2 cellular contexts compared by ENCODE assay signal in genomic region chr3:65953301-65953812, GRCh38.
A peak's percentile ranks its signal among the peaks of the same experiment; 100 is the strongest.
TF ChIP-seq lines count a peak whose summit lies in the region.

No MANE protein-coding gene starts in this region.

TF ChIP-seq in A549, 52 proteins besides CTCF, POLR2A, EP300 and RAD21 (continued from another document):
- TF ChIP-seq MAX (IDR thresholded peaks at IDR 0.05) = no peak
- TF ChIP-seq JUN (IDR thresholded peaks at IDR 0.05) = no peak
- no peak for TF ChIP-seq ESRRA (IDR thresholded peaks at IDR 0.05; ENCODE audit: borderline replicate concordance, low read length)
- no peak for TF ChIP-seq CBX8 (IDR thresholded peaks at IDR 0.05)
- no peak for TF ChIP-seq PHF8 (IDR thresholded peaks at IDR 0.05; ENCODE audit: borderline replicate concordance, low read depth)
- no peak for TF ChIP-seq GATA3 (IDR thresholded peaks at IDR 0.05; ENCODE audit: borderline replicate concordance)
- TF ChIP-seq E2F6 (IDR thresholded peaks at IDR 0.05; ENCODE audit: borderline replicate concordance, low read depth) = no peak
- no peak for TF ChIP-seq POLR2AphosphoS2 (conservative IDR thresholded peaks at IDR 0.05; ENCODE audit: low read length)
- TF ChIP-seq HOXA7 (CRISPR knock-in tag; IDR thresholded peaks at IDR 0.05) = no peak
- no peak for TF ChIP-seq BHLHE40 (IDR thresholded peaks at IDR 0.05; ENCODE audit: low read depth, low read length)

TF ChIP-seq in H1, 55 proteins besides CTCF, POLR2A, EP300 and RAD21 (continued from another document):
- TF ChIP-seq KDM4A (IDR thresholded peaks at IDR 0.05; ENCODE audit: low read depth, low read length, severe bottlenecking) (no peak), SIX5 (IDR thresholded peaks at IDR 0.05; ENCODE audit: low read depth, low read length) (no peak), CHD2 (IDR thresholded peaks at IDR 0.05; ENCODE audit: low read length) (peak; percentile 78), RXRA (IDR thresholded peaks at IDR 0.05; ENCODE audit: insufficient read depth, low read depth, low read length) (no peak), TAF1 (IDR thresholded peaks at IDR 0.05; ENCODE audit: low read depth, low read length) (no peak), HDAC2 (IDR thresholded peaks at IDR 0.05; ENCODE audit: borderline replicate concordance in 1 of 2, low read depth in 2 of 2, low read length in 2 of 2) (peak in 1 of 2 experiments; percentile 86; a peak in 2 of 4 replicates), ZNF274 (IDR thresholded peaks at IDR 0.05; ENCODE audit: borderline replicate concordance, extremely low read depth, low read length) (no peak), ASH2L (IDR thresholded peaks at IDR 0.05; ENCODE audit: low read length) (peak; percentile 84), YY1 (IDR thresholded peaks at IDR 0.05; ENCODE audit: low read depth, low read length) (no peak; the same call in 1 of the 2 replicates), ATF2 (IDR thresholded peaks at IDR 0.05; ENCODE audit: low read length) (no peak), SP4 (IDR thresholded peaks at IDR 0.05; ENCODE audit: low read length) (no peak), BRCA1 (IDR thresholded peaks at IDR 0.05; ENCODE audit: low read depth, low read length) (no peak), POU5F1 (IDR thresholded peaks at IDR 0.05; ENCODE audit: low read depth, low read length) (no peak), NANOG (IDR thresholded peaks at IDR 0.05; ENCODE audit: insufficient read depth, low read depth, low read length, poor library complexity, severe bottlenecking) (peak; percentile 77), BCL11A (IDR thresholded peaks at IDR 0.05; ENCODE audit: low read depth in 2 of 2, low read length in 2 of 2) (no peak), MAX (IDR thresholded peaks at IDR 0.05) (no peak), RBBP5 (IDR thresholded peaks at IDR 0.05; ENCODE audit: borderline replicate concordance, low read depth, low read length) (peak; percentile 66; the same call in 1 of the 2 replicates), GTF2F1 (IDR thresholded peaks at IDR 0.05; ENCODE audit: borderline replicate concordance, low read depth, low read length) (no peak), KDM1A (IDR thresholded peaks at IDR 0.05; ENCODE audit: borderline replicate concordance, low read length) (no peak), CTBP2 (IDR thresholded peaks at IDR 0.05; ENCODE audit: borderline replicate concordance, insufficient read depth, insufficient read length, low read length) (peak; percentile 67), HDAC6 (IDR thresholded peaks at IDR 0.05; ENCODE audit: low read depth, low read length) (no peak), SIRT6 (IDR thresholded peaks at IDR 0.05; ENCODE audit: low read length) (no peak), RNF2 (IDR thresholded peaks at IDR 0.05; ENCODE audit: borderline replicate concordance, low read depth, low read length, missing control alignments, poor library complexity, severe bottlenecking) (no peak), JUN (IDR thresholded peaks at IDR 0.05; ENCODE audit: low read depth, low read length) (no peak), SRF (IDR thresholded peaks at IDR 0.05; ENCODE audit: low read depth, low read length) (no peak), SP1 (IDR thresholded peaks at IDR 0.05; ENCODE audit: low read depth, low read length) (peak; percentile 94), TAF7 (optimal IDR thresholded peaks at IDR 0.05; ENCODE audit: borderline replicate concordance, low read depth, low read length) (no peak), JUND (IDR thresholded peaks at IDR 0.05; ENCODE audit: low read length) (peak; percentile 17; the same call in 1 of the 2 replicates), NRF1 (IDR thresholded peaks at IDR 0.05; ENCODE audit: low read depth, low read length) (no peak), EZH2 (IDR thresholded peaks at IDR 0.05; ENCODE audit: low read depth, low read length, severe bottlenecking) (no peak), TEAD4 (IDR thresholded peaks at IDR 0.05; ENCODE audit: low read depth, low read length) (peak; percentile 93), CHD7 (IDR thresholded peaks at IDR 0.05; ENCODE audit: insufficient replicate concordance, low read length) (peak; percentile 53), FOSL1 (IDR thresholded peaks at IDR 0.05; ENCODE audit: insufficient read depth, low read depth, low read length) (no peak), CBX5 (IDR thresholded peaks at IDR 0.05; ENCODE audit: low read depth, low read length) (no peak), MAFK (IDR thresholded peaks at IDR 0.05; ENCODE audit: low read depth, low read length) (no peak), CHD1 (IDR thresholded peaks at IDR 0.05; ENCODE audit: low read depth, low read length) (no peak), RFX5 (IDR thresholded peaks at IDR 0.05; ENCODE audit: borderline replicate concordance, low read depth, low read length) (no peak), PHF8 (conservative IDR thresholded peaks at IDR 0.05; ENCODE audit: low read depth, low read length) (no peak), POLR2AphosphoS5 (IDR thresholded peaks at IDR 0.05; ENCODE audit: low read depth, low read length) (peak; percentile 23; the same call in 1 of the 2 replicates), KDM5A (IDR thresholded peaks at IDR 0.05; ENCODE audit: low read length) (no peak), SAP30 (IDR thresholded peaks at IDR 0.05; ENCODE audit: insufficient read depth, insufficient replicate concordance, low read length) (no peak), BACH1 (IDR thresholded peaks at IDR 0.05; ENCODE audit: low read length) (no peak), GABPA (IDR thresholded peaks at IDR 0.05; ENCODE audit: borderline replicate concordance, insufficient read depth, low read length) (no peak), CEBPB (IDR thresholded peaks at IDR 0.05; ENCODE audit: low read depth, low read length) (no peak), SUZ12 (IDR thresholded peaks at IDR 0.05; ENCODE audit: low read length) (no peak), SP2 (IDR thresholded peaks at IDR 0.05; ENCODE audit: low read length) (no peak), TCF12 (IDR thresholded peaks at IDR 0.05; ENCODE audit: low read depth, low read length) (peak; percentile 99), TBP (IDR thresholded peaks at IDR 0.05; ENCODE audit: low read depth, low read length) (peak; percentile 61; the same call in 1 of the 2 replicates), CREB1 (IDR thresholded peaks at IDR 0.05) (peak; percentile 13), SIN3A (conservative IDR thresholded peaks at IDR 0.05 in 1 of 2, IDR thresholded peaks at IDR 0.05 in 1 of 2; ENCODE audit: low read depth in 1 of 2, low read length in 2 of 2) (no peak), E2F6 (IDR thresholded peaks at IDR 0.05) (no peak)
- TF ChIP-seq, protein P1, sequence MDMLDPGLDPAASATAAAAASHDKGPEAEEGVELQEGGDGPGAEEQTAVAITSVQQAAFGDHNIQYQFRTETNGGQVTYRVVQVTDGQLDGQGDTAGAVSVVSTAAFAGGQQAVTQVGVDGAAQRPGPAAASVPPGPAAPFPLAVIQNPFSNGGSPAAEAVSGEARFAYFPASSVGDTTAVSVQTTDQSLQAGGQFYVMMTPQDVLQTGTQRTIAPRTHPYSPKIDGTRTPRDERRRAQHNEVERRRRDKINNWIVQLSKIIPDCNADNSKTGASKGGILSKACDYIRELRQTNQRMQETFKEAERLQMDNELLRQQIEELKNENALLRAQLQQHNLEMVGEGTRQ (IDR thresholded peaks at IDR 0.05; ENCODE audit: low read length) = no peak
- TF ChIP-seq, protein P2, sequence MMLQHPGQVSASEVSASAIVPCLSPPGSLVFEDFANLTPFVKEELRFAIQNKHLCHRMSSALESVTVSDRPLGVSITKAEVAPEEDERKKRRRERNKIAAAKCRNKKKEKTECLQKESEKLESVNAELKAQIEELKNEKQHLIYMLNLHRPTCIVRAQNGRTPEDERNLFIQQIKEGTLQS (IDR thresholded peaks at IDR 0.05; ENCODE audit: insufficient read depth, low read depth, low read length) = no peak
TF ChIP-seq in H1: peak in this region for 14.
